Comparison of ENCODE assay signal across 1 cellular context in the genomic region with DNA sequence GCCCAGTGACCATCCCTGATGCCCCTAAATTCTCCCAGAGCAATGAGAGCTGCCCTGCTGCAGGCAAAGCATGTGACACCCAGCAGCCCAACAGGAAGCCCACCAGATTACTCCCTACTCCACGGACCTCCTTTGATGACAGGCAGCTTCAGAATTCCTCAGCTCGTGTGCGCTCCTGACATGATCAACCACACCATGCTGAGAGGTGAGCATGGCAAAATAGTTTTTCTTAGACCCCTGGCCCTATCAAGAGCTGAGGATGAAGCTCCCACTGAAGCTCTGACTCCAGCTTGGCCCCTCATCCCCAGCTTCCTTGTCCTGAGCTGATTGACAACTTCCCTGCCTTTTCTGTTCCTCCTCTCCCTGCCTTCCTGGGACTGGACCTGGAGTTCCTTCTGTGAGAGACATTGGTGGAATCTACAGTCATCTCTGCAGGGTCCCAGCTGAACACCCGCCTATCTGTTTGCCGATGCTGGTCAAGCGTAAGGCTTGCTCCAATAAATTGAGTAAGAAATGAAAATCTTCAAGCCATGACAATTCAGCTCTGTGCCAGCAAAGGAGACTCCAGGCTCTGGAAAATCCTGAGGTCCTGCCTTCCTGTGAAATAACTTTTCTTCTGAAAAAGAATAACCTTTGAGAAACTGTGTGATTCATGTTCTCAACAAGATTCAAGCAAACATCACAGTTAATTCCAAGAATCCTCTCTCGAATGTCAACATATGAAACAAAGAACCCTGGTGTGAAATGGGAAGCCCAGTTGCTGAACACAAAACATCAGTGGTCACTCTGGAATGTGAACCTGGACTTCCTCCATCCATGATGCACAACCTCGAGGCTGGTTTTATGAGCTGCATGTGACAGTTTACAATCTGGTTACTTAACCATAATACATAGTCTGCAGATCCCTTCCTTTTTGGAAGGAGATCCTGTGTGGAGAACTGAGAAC.
TF ChIP-seq lines count a peak whose summit lies in the region.

No MANE protein-coding gene starts in this region.

TF ChIP-seq in IMR-90, 13 proteins besides CTCF, POLR2A, EP300 and RAD21:
- TF ChIP-seq, protein P1, sequence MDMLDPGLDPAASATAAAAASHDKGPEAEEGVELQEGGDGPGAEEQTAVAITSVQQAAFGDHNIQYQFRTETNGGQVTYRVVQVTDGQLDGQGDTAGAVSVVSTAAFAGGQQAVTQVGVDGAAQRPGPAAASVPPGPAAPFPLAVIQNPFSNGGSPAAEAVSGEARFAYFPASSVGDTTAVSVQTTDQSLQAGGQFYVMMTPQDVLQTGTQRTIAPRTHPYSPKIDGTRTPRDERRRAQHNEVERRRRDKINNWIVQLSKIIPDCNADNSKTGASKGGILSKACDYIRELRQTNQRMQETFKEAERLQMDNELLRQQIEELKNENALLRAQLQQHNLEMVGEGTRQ (IDR thresholded peaks at IDR 0.05; ENCODE audit: low read depth, low read length) = no peak
- TF ChIP-seq, protein P2, sequence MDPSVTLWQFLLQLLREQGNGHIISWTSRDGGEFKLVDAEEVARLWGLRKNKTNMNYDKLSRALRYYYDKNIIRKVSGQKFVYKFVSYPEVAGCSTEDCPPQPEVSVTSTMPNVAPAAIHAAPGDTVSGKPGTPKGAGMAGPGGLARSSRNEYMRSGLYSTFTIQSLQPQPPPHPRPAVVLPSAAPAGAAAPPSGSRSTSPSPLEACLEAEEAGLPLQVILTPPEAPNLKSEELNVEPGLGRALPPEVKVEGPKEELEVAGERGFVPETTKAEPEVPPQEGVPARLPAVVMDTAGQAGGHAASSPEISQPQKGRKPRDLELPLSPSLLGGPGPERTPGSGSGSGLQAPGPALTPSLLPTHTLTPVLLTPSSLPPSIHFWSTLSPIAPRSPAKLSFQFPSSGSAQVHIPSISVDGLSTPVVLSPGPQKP (IDR thresholded peaks at IDR 0.05; ENCODE audit: borderline replicate concordance, low read depth, low read length) = no peak
- TF ChIP-seq MAFK (IDR thresholded peaks at IDR 0.05; ENCODE audit: low read depth, low read length) = no peak
- peak; percentile 20; the same call in 1 of the 2 replicates for TF ChIP-seq CEBPB (IDR thresholded peaks at IDR 0.05; ENCODE audit: low read depth, low read length)
- TF ChIP-seq BHLHE40 (IDR thresholded peaks at IDR 0.05; ENCODE audit: low read depth, low read length) = peak; percentile 76
- TF ChIP-seq RCOR1 (IDR thresholded peaks at IDR 0.05; ENCODE audit: insufficient replicate concordance, low read length) = no peak
